Comparison of ENCODE assay signal across 8 cellular contexts in genomic region chr5:51383494-51384081, GRCh38. TPM values are rescaled to one million over a fixed set of nuclear protein-coding genes. Genes with fewer than 3 reads are reported as not detected.
DNase-seq lines count a peak whose midpoint lies in the region; ATAC-seq and TF ChIP-seq lines count a peak whose summit lies in the region.

No MANE protein-coding gene starts in this region.

- in situ Hi-C loops in mammary epithelial cell (cut with MboI; ENCODE audit: low sequenced_read_pairs in 2 of 2), result no loop called here

- ATAC-seq in natural killer cell treated with Interleukin-12 subunit alpha and Interleukin-12 subunit beta and Interleukin-15 and Interleukin-18, amount 100 ng/mL, for 72 hours, result no peak
- no peak for ATAC-seq in GM21447 (IDR thresholded peaks at IDR 0.05; ENCODE audit: unreplicated experiment)
- no peak for ATAC-seq in left lobe of liver
- ATAC-seq in sciatic nerve, result no peak

- POLR2A ChIA-PET in AG04449 (lab: Yijun Ruan, JAX), result no interaction called here

- peaks cover 0 to 2% of the 10 kb centered on the region in 2 donors for H3K4me1 Mint-ChIP-seq in natural killer cell treated with Interleukin-12 subunit alpha and Interleukin-12 subunit beta and Interleukin-15 and Interleukin-18, amount 100 ng/mL, for 72 hours (ENCODE audit: low read depth in 2 of 2)

- peak overlapping the region; percentile 20 for H3K9ac ChIP-seq in HUES6 (ENCODE audit: low read length)
- H3K9ac ChIP-seq in mammary epithelial cell (ENCODE audit: insufficient read depth, low read length), result no peak overlapping the region
- peak overlapping the region; percentile 56 for H3K9ac ChIP-seq in mucosa of stomach (ENCODE audit: low read length)

- H3K9me3 Mint-ChIP-seq in natural killer cell treated with Interleukin-12 subunit alpha and Interleukin-12 subunit beta and Interleukin-15 and Interleukin-18, amount 100 ng/mL, for 72 hours, result peaks cover 6% of the 10 kb centered on the region

- H3K27me3 Mint-ChIP-seq in natural killer cell treated with Interleukin-12 subunit alpha and Interleukin-12 subunit beta and Interleukin-15 and Interleukin-18, amount 100 ng/mL, for 72 hours, result peaks cover 59 to 93% of the 10 kb centered on the region in 2 donors

- H3K79me2 ChIP-seq in mammary epithelial cell (ENCODE audit: insufficient read depth, low read length), result no peaks in the 10 kb centered on the region

- peaks cover 70% of the 10 kb centered on the region for H3K4me1 ChIP-seq in HUES6 (ENCODE audit: control insufficient read depth, insufficient read depth, low read length)
- peaks cover 17% of the 10 kb centered on the region for H3K4me1 ChIP-seq in mammary epithelial cell (ENCODE audit: insufficient read depth, low read length)
- peaks cover under 1% of the 10 kb centered on the region for H3K4me1 ChIP-seq in mucosa of stomach (ENCODE audit: control insufficient read depth, insufficient read depth, low read length)

- no peaks in the 10 kb centered on the region for H4K20me1 ChIP-seq in mammary epithelial cell (ENCODE audit: insufficient read depth, low read length)

- DNase-seq in AG04449 (ENCODE audit: low read depth, low spot score), result no peak
- DNase-seq in mammary epithelial cell, result no peak
- no peak for DNase-seq in natural killer cell treated with Interleukin-12 subunit alpha and Interleukin-12 subunit beta and Interleukin-15 and Interleukin-18, amount 100 ng/mL, for 72 hours (ENCODE audit: low spot score)
- no peak for DNase-seq in left lobe of liver (ENCODE audit: low spot score)
- no peak for DNase-seq in sciatic nerve (ENCODE audit: low spot score)

- TF ChIP-seq CTCF in AG04449 (IDR thresholded peaks at IDR 0.05; ENCODE audit: insufficient read depth, low read length, missing control alignments), result no peak
- no peak for TF ChIP-seq CTCF in mammary epithelial cell (conservative IDR thresholded peaks at IDR 0.05 in 1 of 2, IDR thresholded peaks at IDR 0.05 in 1 of 2; ENCODE audit: extremely low read depth in 1 of 2, insufficient read depth in 1 of 2, low read depth in 1 of 2, low read length in 2 of 2)

- H3K9me3 ChIP-seq in HUES6 (ENCODE audit: control insufficient read depth, insufficient read depth, low read depth, low read length) (no peaks in the 10 kb centered on the region), mammary epithelial cell (replicated peaks; ENCODE audit: insufficient read depth, low read length) (no peaks in the 10 kb centered on the region), mucosa of stomach (ENCODE audit: control insufficient read depth, low read length) (no peaks in the 10 kb centered on the region)

- no peak overlapping the region for H3K27ac ChIP-seq in HUES6 (ENCODE audit: low read depth, low read length)
- no peak overlapping the region for H3K27ac ChIP-seq in mammary epithelial cell (ENCODE audit: insufficient read depth, low read depth, low read length)

- H3K4me3 ChIP-seq in AG04449 (ENCODE audit: low read depth, low read length), result peak overlapping the region; percentile 55
- H3K4me3 ChIP-seq in HUES6 (ENCODE audit: low read depth, low read length), result peak overlapping the region; percentile 67
- H3K4me3 ChIP-seq in mammary epithelial cell (replicated peaks in 1 of 3; ENCODE audit: insufficient read depth in 1 of 3, low read depth in 2 of 3, low read length in 3 of 3), result peak overlapping the region; percentile 7 to 48 (median 36)
- H3K4me3 ChIP-seq in mucosa of stomach (ENCODE audit: low read length), result peak overlapping the region; percentile 27

- intact Hi-C loops in mammary epithelial cell (cut with micrococcal nuclease), result loop anchor here (5.0 to 10.0 kb wide), 3 partner anchors 181 to 624 kb away; no protein-coding TSS in a partner anchor
- intact Hi-C loops in sciatic nerve (cut with DNase I), result no loop called here

- CTCF ChIA-PET in AG04449 (lab: Yijun Ruan, JAX), result no interaction called here
- CTCF ChIA-PET in mammary epithelial cell (lab: Charles Lee; ENCODE audit: low non-redundant PET), result interaction anchor here (0.7 kb wide), 1 partner anchor 36 kb away, joined by 3 read pairs; no protein-coding TSS in a partner anchor

- H3K36me3 Mint-ChIP-seq in natural killer cell treated with Interleukin-12 subunit alpha and Interleukin-12 subunit beta and Interleukin-15 and Interleukin-18, amount 100 ng/mL, for 72 hours, result peaks cover 6% of the 10 kb centered on the region

- 12% methylated on average over 5 of the region's 17 CpGs for WGBS in mammary epithelial cell (ENCODE audit: low coverage, missing lambda C conversion rate)

- H3K27me3 ChIP-seq in HUES6 (ENCODE audit: control insufficient read depth, insufficient read depth, low read length) (peaks cover 98% of the 10 kb centered on the region), mammary epithelial cell (ENCODE audit: insufficient read depth, low read length) (peaks cover 68% of the 10 kb centered on the region), mucosa of stomach (ENCODE audit: control insufficient read depth, insufficient read depth, low read length) (peaks cover 94% of the 10 kb centered on the region)

- BruUV-seq in mammary epithelial cell (replicated peaks; lab: Mats Ljungman, UMichigan), result no TSS peak

- peak overlapping the region; percentile 73 for H2AFZ ChIP-seq in mammary epithelial cell (ENCODE audit: low read depth, low read length)

- dilution Hi-C loops in mammary epithelial cell (cut with HindIII; ENCODE audit: low sequenced_read_pairs), result no loop called here

- H3K4me3 Mint-ChIP-seq in natural killer cell treated with Interleukin-12 subunit alpha and Interleukin-12 subunit beta and Interleukin-15 and Interleukin-18, amount 100 ng/mL, for 72 hours, result no peak overlapping the region

- H3K27ac Mint-ChIP-seq in natural killer cell treated with Interleukin-12 subunit alpha and Interleukin-12 subunit beta and Interleukin-15 and Interleukin-18, amount 100 ng/mL, for 72 hours, result no peak overlapping the region

- H3K4me2 ChIP-seq in mammary epithelial cell (ENCODE audit: insufficient read depth, low read depth, low read length), result peak overlapping the region; percentile 76

- H3K36me3 ChIP-seq in HUES6 (ENCODE audit: control insufficient read depth, insufficient read depth, low read length), result no peaks in the 10 kb centered on the region
- H3K36me3 ChIP-seq in mammary epithelial cell (ENCODE audit: insufficient read depth, low read length), result no peaks in the 10 kb centered on the region
- no peaks in the 10 kb centered on the region for H3K36me3 ChIP-seq in mucosa of stomach (ENCODE audit: control insufficient read depth, insufficient read depth, low read length)

RNA-seq across cellular contexts. Expression of gene ISL1, which starts 0.3 kb away (rescaled TPM):
- total RNA-seq in mammary epithelial cell (under 1 TPM in 1 of 2 donors, not detected in 1; 0.28 TPM), left lobe of liver (not detected), sciatic nerve (0.49 TPM)
- polyA plus RNA-seq in mammary epithelial cell, result not detected
- polyA minus RNA-seq in mammary epithelial cell, result not detected
- total RNA-seq in natural killer cell treated with Interleukin-12 subunit alpha and Interleukin-12 subunit beta and Interleukin-15 and Interleukin-18, amount 100 ng/mL, for 72 hours, result not detected
